Comparison of ENCODE assay signal across 21 cellular contexts in the genomic region with DNA sequence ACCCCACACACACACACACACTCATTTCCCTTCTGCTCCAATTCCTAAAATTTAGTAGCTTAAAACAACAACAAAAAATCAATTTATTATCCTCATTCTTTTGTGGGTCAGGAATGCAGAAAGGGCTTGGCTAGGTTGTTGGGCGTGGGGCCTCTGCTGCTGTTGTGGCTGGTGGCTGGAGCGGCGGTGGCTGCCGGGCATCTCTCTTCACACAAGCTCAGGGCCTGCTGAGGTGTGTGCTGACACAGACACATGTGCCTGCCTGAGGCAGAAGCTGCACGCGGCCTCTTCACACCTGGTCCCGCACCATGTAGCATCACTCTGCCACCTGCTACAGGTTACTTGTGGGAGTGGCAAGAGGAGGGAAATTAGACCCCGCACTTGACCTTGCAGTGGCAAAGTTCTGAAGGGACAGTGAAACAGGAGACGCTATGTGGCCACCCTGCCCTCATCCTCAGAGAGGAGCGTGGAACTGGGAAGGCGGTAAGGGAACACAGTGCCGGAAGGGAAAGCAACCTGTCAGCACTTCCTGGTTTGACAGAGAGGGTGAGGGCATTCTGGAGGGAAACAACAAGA.
DNase-seq lines count a peak whose midpoint lies in the region; ATAC-seq and TF ChIP-seq lines count a peak whose summit lies in the region.
"Had no signal": no experiment of that assay in that cellular context is flagged by ENCODE, and none has a peak within 500 bp of the region (broad histone marks: within the 10 kb centered on the region; RNA-seq: fewer than 3 reads in every experiment).

No MANE protein-coding gene starts in this region.

- H3K27ac ChIP-seq in vagina: no peak overlapping the region
- H3K27ac ChIP-seq in tibial nerve: no peak overlapping the region
- H3K27ac ChIP-seq: A549; BLaER1 treated with 17β-estradiol and CSF1 and Interleukin-3, amounts not matched to agents 10 nM and 100 nM; RWPE1 had no signal

- DNase-seq in NCI-H2196 (lab: John Stamatoyannopoulos, UW; ENCODE audit: unreplicated experiment) (peak; percentile 9), NCI-H2196 treated with DMSO at 0.1 percent for 48 hours (lab: John Stamatoyannopoulos, UW; ENCODE audit: unreplicated experiment) (no peak), WTC11 (ENCODE audit: low spot score) (no peak), nephron progenitor cell (no peak), vagina (ENCODE audit: extremely low spot score in 2 of 2) (peak; percentile 70 to 93), GOT3 (lab: John Stamatoyannopoulos, UW) (no peak), tibial nerve (ENCODE audit: low spot score in 2 of 2) (no peak)
- DNase-seq: Calu3; CD8-positive, alpha-beta T cell; DMS79; HFFc6; KBM-7; NCI-H1105 treated with DMSO at 0.1 percent for 48 hours; NCI-H1930; NCI-H2171 treated with DMSO at 0.1 percent for 48 hours; NCI-H774; PC-3 had no signal

- TF ChIP-seq EP300 in tibial nerve (IDR thresholded peaks at IDR 0.05): no peak

- H3K4me1 ChIP-seq in vagina (no peaks in the 10 kb centered on the region), tibial nerve (no peaks in the 10 kb centered on the region)
- H3K4me1 ChIP-seq: A549 had no signal

- no peaks in the 10 kb centered on the region for H3K36me3 ChIP-seq in vagina
- no peaks in the 10 kb centered on the region for H3K36me3 ChIP-seq in tibial nerve
- H3K36me3 ChIP-seq: BLaER1 treated with 17β-estradiol and CSF1 and Interleukin-3, amounts not matched to agents 10 nM and 100 nM had no signal

- TF ChIP-seq POLR2A in vagina (IDR thresholded peaks at IDR 0.05) (no peak), tibial nerve (IDR thresholded peaks at IDR 0.05) (no peak)

- H3K27me3 ChIP-seq in vagina (no peaks in the 10 kb centered on the region), tibial nerve (no peaks in the 10 kb centered on the region)
- H3K27me3 ChIP-seq: BLaER1 treated with 17β-estradiol and CSF1 and Interleukin-3, amounts not matched to agents 10 nM and 100 nM had no signal

- H3K9me3 ChIP-seq in vagina (no peaks in the 10 kb centered on the region), tibial nerve (peaks cover 0 to 12% (median 0%) of the 10 kb centered on the region in 4 donors)
- H3K9me3 ChIP-seq: A549 had no signal

- TF ChIP-seq CTCF in WTC11 (IDR thresholded peaks at IDR 0.05): no peak
- no peak for TF ChIP-seq CTCF in nephron progenitor cell (IDR thresholded peaks at IDR 0.05)
- no peak for TF ChIP-seq CTCF in vagina (IDR thresholded peaks at IDR 0.05)
- TF ChIP-seq CTCF in tibial nerve (IDR thresholded peaks at IDR 0.05): no peak

- intact Hi-C loops in vagina (cut with DNase I): no loop called here

- H3K9me3 Mint-ChIP-seq in WTC11: peaks cover 20% of the 10 kb centered on the region
- H3K9me3 Mint-ChIP-seq in nephron progenitor cell: peaks cover 24% of the 10 kb centered on the region

- H3K4me3 Mint-ChIP-seq in WTC11 (no peak overlapping the region), nephron progenitor cell (no peak overlapping the region)
- H3K4me3 Mint-ChIP-seq: CD8-positive, alpha-beta T cell; HFFc6 had no signal

- no peak for ATAC-seq in WTC11
- ATAC-seq: A549; CD8-positive, alpha-beta T cell; HepG2; PC-3 had no signal

- POLR2A ChIA-PET in WTC11 (lab: Charles Lee): no interaction called here

- CTCF ChIA-PET in WTC11 (lab: Charles Lee): interaction anchor here (0.9 kb wide), 1 partner anchor 15 kb away, joined by 3 read pairs; no protein-coding TSS in a partner anchor

- H3K27ac Mint-ChIP-seq in WTC11 (no peak overlapping the region), nephron progenitor cell (peak overlapping the region; percentile 73)
- H3K27ac Mint-ChIP-seq: CD8-positive, alpha-beta T cell; HFFc6 had no signal

- H3K27me3 Mint-ChIP-seq in WTC11 (ENCODE audit: low read depth) (no peaks in the 10 kb centered on the region; the same call in 1 of the 2 replicates), nephron progenitor cell (ENCODE audit: low read depth, poor library complexity) (peaks cover 26% of the 10 kb centered on the region)

- H3K36me3 Mint-ChIP-seq in WTC11: peaks cover 20% of the 10 kb centered on the region
- H3K36me3 Mint-ChIP-seq in nephron progenitor cell (ENCODE audit: low read depth): no peaks in the 10 kb centered on the region
- H3K36me3 Mint-ChIP-seq: CD8-positive, alpha-beta T cell had no signal

- 72 to 74% methylated on average over 12 of the region's 12 CpGs for WGBS in tibial nerve, 2 donors

- H3K4me1 Mint-ChIP-seq in WTC11 (no peaks in the 10 kb centered on the region), nephron progenitor cell (peaks cover 6% of the 10 kb centered on the region)

- H3K4me3 ChIP-seq in vagina (no peak overlapping the region), tibial nerve (no peak overlapping the region)
- H3K4me3 ChIP-seq: A549; BLaER1 treated with 17β-estradiol and CSF1 and Interleukin-3, amounts not matched to agents 10 nM and 100 nM had no signal

TF ChIP-seq in WTC11, 78 proteins besides CTCF, POLR2A, EP300 and RAD21:
- TF ChIP-seq NFE2L1 (CRISPR knock-in tag; IDR thresholded peaks at IDR 0.05): 0 out of 2 replicates have a peak, but pooled peaks have one; percentile 17
- no peak for TF ChIP-seq SP1 (CRISPR knock-in tag; conservative IDR thresholded peaks at IDR 0.05)
- no peak for TF ChIP-seq KAT7 (CRISPR knock-in tag; IDR thresholded peaks at IDR 0.05; ENCODE audit: borderline replicate concordance)
TF ChIP-seq in WTC11: peak in this region for 1.

Comparison
In these comparisons a context has a peak if more than half of its experiments do, and no peak if none do; other contexts are left out.
1. DNase-seq: peak in NCI-H2196 (single experiment) and vagina (2 of 2); none in NCI-H2196 treated with DMSO at 0.1 percent for 48 hours (single experiment), WTC11 (single experiment), nephron progenitor cell (single experiment), GOT3 (single experiment) and tibial nerve (0 of 2).